Comparison of ENCODE assay signal across 23 cellular contexts in genomic region chr2:219856602-219857001, GRCh38.
"Had no signal": no experiment of that assay in that cellular context is flagged by ENCODE, and none has a peak within 500 bp of the region (broad histone marks: within the 10 kb centered on the region; RNA-seq: fewer than 3 reads in every experiment).

No MANE protein-coding gene starts in this region.

- H3K9me3 Mint-ChIP-seq: activated CD4-positive, alpha-beta T cell treated with anti-CD3 and anti-CD28 coated beads, Interleukin-2, amount 10 ng/mL, durations not matched to agents 7 days and 5 days; activated CD8-positive, alpha-beta T cell treated with anti-CD3 and anti-CD28 coated beads for 36 hours; activated T-helper 17 cell treated with anti-CD3 and anti-CD28 coated beads, Interleukin-2, amount 50 U/mL, for 72 hours; central memory CD8-positive, alpha-beta T cell; memory B cell; stimulated activated naive CD8-positive, alpha-beta T cell treated with anti-CD3 and anti-CD28 coated beads, Interleukin-15, Interleukin-2, amounts not matched to agents 100 ng/mL and 50 ng/mL, for 24 hours had no signal

- H3K36me3 Mint-ChIP-seq: activated CD8-positive, alpha-beta memory T cell treated with anti-CD3 and anti-CD28 coated beads, Interleukin-2, amount 10 ng/mL, durations not matched to agents 7 days and 5 days; activated naive CD8-positive, alpha-beta T cell; memory B cell had no signal

- H3K9me3 ChIP-seq: adrenal gland, ascending aorta, esophagus squamous epithelium, gastroesophageal sphincter, ovary, prostate gland, right atrium auricular region, transverse colon, vagina had no signal

- H3K27ac Mint-ChIP-seq: activated CD4-positive, alpha-beta T cell treated with anti-CD3 and anti-CD28 coated beads, Interleukin-2, amount 10 ng/mL, durations not matched to agents 7 days and 5 days; activated CD8-positive, alpha-beta memory T cell treated with anti-CD3 and anti-CD28 coated beads, Interleukin-2, amount 10 ng/mL, durations not matched to agents 7 days and 5 days; activated CD8-positive, alpha-beta T cell treated with anti-CD3 and anti-CD28 coated beads for 36 hours; activated naive CD8-positive, alpha-beta T cell; activated T-helper 17 cell treated with anti-CD3 and anti-CD28 coated beads, Interleukin-2, amount 50 U/mL, for 72 hours; memory B cell; stimulated activated naive CD8-positive, alpha-beta T cell treated with anti-CD3 and anti-CD28 coated beads, Interleukin-15, Interleukin-2, amounts not matched to agents 100 ng/mL and 50 ng/mL, for 24 hours had no signal

- H3K27me3 Mint-ChIP-seq: activated CD8-positive, alpha-beta memory T cell treated with anti-CD3 and anti-CD28 coated beads, Interleukin-2, amount 10 ng/mL, durations not matched to agents 7 days and 5 days had no signal

- H3K27ac ChIP-seq: adrenal gland, ascending aorta, brain microvascular endothelial cell, esophagus squamous epithelium, gastroesophageal sphincter, ovary, prostate gland, right atrium auricular region, transverse colon, vagina, WERI-Rb-1 had no signal

- H3K4me1 Mint-ChIP-seq: activated CD4-positive, alpha-beta T cell treated with anti-CD3 and anti-CD28 coated beads, Interleukin-2, amount 10 ng/mL, durations not matched to agents 7 days and 5 days; activated CD8-positive, alpha-beta memory T cell treated with anti-CD3 and anti-CD28 coated beads, Interleukin-2, amount 10 ng/mL, durations not matched to agents 7 days and 5 days; activated T-helper 17 cell treated with anti-CD3 and anti-CD28 coated beads, Interleukin-2, amount 50 U/mL, for 72 hours; central memory CD8-positive, alpha-beta T cell; memory B cell had no signal

- H3K4me3 ChIP-seq: adrenal gland, ascending aorta, esophagus squamous epithelium, gastroesophageal sphincter, ovary, prostate gland, right atrium auricular region, transverse colon, vagina had no signal

- H3K4me3 Mint-ChIP-seq: activated CD4-positive, alpha-beta T cell treated with anti-CD3 and anti-CD28 coated beads, Interleukin-2, amount 10 ng/mL, durations not matched to agents 7 days and 5 days; activated CD8-positive, alpha-beta memory T cell treated with anti-CD3 and anti-CD28 coated beads, Interleukin-2, amount 10 ng/mL, durations not matched to agents 7 days and 5 days; activated CD8-positive, alpha-beta T cell treated with anti-CD3 and anti-CD28 coated beads for 36 hours; activated naive CD8-positive, alpha-beta T cell; activated T-helper 17 cell treated with anti-CD3 and anti-CD28 coated beads, Interleukin-2, amount 50 U/mL, for 72 hours; central memory CD8-positive, alpha-beta T cell; memory B cell; stimulated activated naive CD8-positive, alpha-beta T cell treated with anti-CD3 and anti-CD28 coated beads, Interleukin-15, Interleukin-2, amounts not matched to agents 100 ng/mL and 50 ng/mL, for 24 hours had no signal

- H3K27me3 ChIP-seq: ascending aorta, brain microvascular endothelial cell, ovary, right atrium auricular region, transverse colon, vagina had no signal

- ATAC-seq: activated CD8-positive, alpha-beta memory T cell treated with anti-CD3 and anti-CD28 coated beads, Interleukin-2, amount 10 ng/mL, durations not matched to agents 7 days and 5 days; activated CD8-positive, alpha-beta T cell treated with anti-CD3 and anti-CD28 coated beads for 36 hours; activated T-helper 17 cell treated with anti-CD3 and anti-CD28 coated beads, Interleukin-2, amount 50 U/mL, for 72 hours; gastroesophageal sphincter had no signal

- H3K4me1 ChIP-seq: adrenal gland, ascending aorta, prostate gland, transverse colon had no signal

- H3K36me3 ChIP-seq: adrenal gland, ascending aorta, brain microvascular endothelial cell, esophagus squamous epithelium, gastroesophageal sphincter, ovary, prostate gland, right atrium auricular region, transverse colon, vagina, WERI-Rb-1 had no signal

- DNase-seq: activated CD4-positive, alpha-beta T cell treated with anti-CD3 and anti-CD28 coated beads, Interleukin-2, amount 10 ng/mL, durations not matched to agents 7 days and 5 days; activated CD4-positive, CD25-positive, alpha-beta regulatory T cell treated with anti-CD3 and anti-CD28 coated beads, Interleukin-2, amount 50 U/mL, for 72 hours; activated CD8-positive, alpha-beta memory T cell treated with anti-CD3 and anti-CD28 coated beads, Interleukin-2, amount 10 ng/mL, durations not matched to agents 7 days and 5 days; activated CD8-positive, alpha-beta T cell treated with anti-CD3 and anti-CD28 coated beads for 36 hours; adrenal gland; brain microvascular endothelial cell; esophagus squamous epithelium; head of caudate nucleus; ovary; stimulated activated CD4-positive, alpha-beta T cell treated with anti-CD3 and anti-CD28 coated beads, Interleukin-12 subunit alpha, Interleukin-12 subunit beta, amount 100 ng/mL, for 4 hours; substantia nigra; transverse colon; WERI-Rb-1 had no signal
